ENCODE assay signal across 28 cellular contexts in genomic region chr10:44042075-44042770, GRCh38.
"Had no signal": no experiment of that assay in that cellular context is flagged by ENCODE, and none has a peak within 500 bp of the region (broad histone marks: within the 10 kb centered on the region; RNA-seq: fewer than 3 reads in every experiment).

No MANE protein-coding gene starts in this region.

- DNase-seq: activated CD4-positive, alpha-beta T cell treated with anti-CD3 and anti-CD28 coated beads, Interleukin-2, amount 10 ng/mL, durations not matched to agents 24 days and 14 days; activated CD4-positive, alpha-beta T cell treated with anti-CD3 and anti-CD28 coated beads, Interleukin-2, amount 50 U/mL, for 4 hours; activated CD8-positive, alpha-beta T cell treated with anti-CD3 and anti-CD28 coated beads for 36 hours; activated gamma-delta T cell treated with Interleukin-2 at 50 U/mL for 16 hours; activated naive CD4-positive, alpha-beta T cell treated with anti-CD3 and anti-CD28 coated beads for 36 hours; activated T-cell treated with anti-CD3 and anti-CD28 coated beads, Interleukin-2, amount 50 U/mL, for 24 hours; adrenal gland; body of pancreas; NCI-H1105; NCI-H1417 treated with DMSO at 0.1 percent for 48 hours; NCI-H1930; NCI-H2081 treated with DMSO at 0.1 percent for 48 hours; NCI-H226; NCI-H446 treated with DMSO at 0.1 percent for 48 hours; NCI-H524 treated with DMSO at 0.1 percent for 48 hours; NCI-H748 treated with DMSO at 0.1 percent for 48 hours; NK-92 treated with Interleukin-12 subunit alpha and Interleukin-12 subunit beta, amount 100 ng/mL, for 24 hours; PC-9; SW 1271; T-helper 1 cell; T-helper 2 cell; T-helper 9 cell; WERI-Rb-1 had no signal

- H3K9me3 ChIP-seq: adrenal gland, body of pancreas, breast epithelium had no signal

- ATAC-seq: activated CD8-positive, alpha-beta T cell treated with anti-CD3 and anti-CD28 coated beads for 36 hours; activated naive CD4-positive, alpha-beta T cell treated with anti-CD3 and anti-CD28 coated beads, Interleukin-2, amount 50 U/mL, for 72 hours; body of pancreas; K562; Right ventricle myocardium inferior had no signal

- H3K27ac ChIP-seq: adrenal gland, body of pancreas, PC-9, RWPE1, WERI-Rb-1 had no signal

- H3K36me3 ChIP-seq: adrenal gland, breast epithelium, WERI-Rb-1 had no signal

- H3K4me1 ChIP-seq: adrenal gland, breast epithelium had no signal

- H3K27me3 ChIP-seq: adrenal gland, body of pancreas, breast epithelium had no signal

- H3K4me3 ChIP-seq: adrenal gland, body of pancreas, breast epithelium, K562, PC-9 had no signal
